8 cellular contexts compared by ENCODE assay signal in the genomic region with DNA sequence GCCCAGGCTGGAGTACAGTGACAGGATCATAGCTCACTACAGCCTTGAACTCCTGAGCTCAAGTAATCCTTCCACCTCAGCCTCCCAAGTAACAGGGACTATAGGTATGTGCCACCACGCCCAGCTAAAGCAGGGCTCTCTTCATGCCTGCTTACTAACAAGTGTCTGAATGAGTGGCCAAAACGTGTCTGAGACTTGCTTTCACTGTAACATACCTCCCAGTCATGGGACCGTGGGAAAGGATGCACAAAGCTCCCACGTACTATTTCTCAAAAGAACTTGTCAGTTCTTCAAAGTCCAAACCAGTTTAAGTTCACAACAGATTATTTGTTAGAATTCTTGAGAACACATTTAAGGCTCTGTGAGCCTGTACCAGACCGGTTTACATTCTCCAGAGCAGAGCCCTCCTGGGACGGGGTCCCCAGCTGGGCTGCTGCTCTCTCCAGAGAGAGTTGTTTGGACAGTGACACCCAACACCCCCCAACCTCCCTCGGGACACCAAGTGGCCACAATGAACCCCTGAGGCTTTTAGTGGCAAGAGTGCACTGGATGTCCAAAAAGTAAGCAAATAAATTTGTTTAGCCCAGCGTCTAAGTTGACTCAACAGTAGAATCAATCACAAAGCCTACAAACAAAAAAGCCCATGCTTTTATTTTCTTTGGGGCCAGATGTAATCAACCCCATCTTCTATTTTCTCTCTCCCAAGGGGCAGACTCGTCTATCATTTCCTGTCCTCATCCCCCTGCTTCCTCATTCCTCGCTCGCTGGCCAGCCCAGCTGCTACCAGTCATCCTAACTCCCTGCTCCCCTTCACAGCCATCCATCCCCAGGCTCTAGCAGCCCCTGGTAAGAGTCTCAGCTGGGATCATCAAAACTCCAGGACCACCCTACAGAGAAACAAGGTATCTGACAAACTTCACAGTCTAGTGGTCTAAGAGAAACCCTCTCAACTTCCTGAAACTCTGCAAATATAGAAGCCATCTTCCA. TPM values are rescaled to one million over a fixed set of nuclear protein-coding genes. Genes with fewer than 3 reads are reported as not detected.
DNase-seq lines count a peak whose midpoint lies in the region; ATAC-seq and TF ChIP-seq lines count a peak whose summit lies in the region.

No MANE protein-coding gene starts in this region.

- H3K36me3 Mint-ChIP-seq in T-helper 2 cell treated with Interferon-gamma antibody and Interleukin-4, amounts not matched to agents 5 μg/mL and 100 μg/mL, for 36 hours (ENCODE audit: low read depth): peaks cover 11% of the 10 kb centered on the region

- no peaks in the 10 kb centered on the region for H3K27me3 Mint-ChIP-seq in T-helper 2 cell treated with Interferon-gamma antibody and Interleukin-4, amounts not matched to agents 5 μg/mL and 100 μg/mL, for 36 hours (ENCODE audit: low read depth)

- H3K27ac ChIP-seq in SJSA1 (0 out of 2 replicates have a peak overlapping the region, but pooled peaks have one; percentile 15), smooth muscle cell (ENCODE audit: low read depth) (peak overlapping the region; percentile 19)

- no peaks in the 10 kb centered on the region for H3K9me3 Mint-ChIP-seq in T-helper 2 cell treated with Interferon-gamma antibody and Interleukin-4, amounts not matched to agents 5 μg/mL and 100 μg/mL, for 36 hours

- no peaks in the 10 kb centered on the region for H3K9me3 ChIP-seq in SJSA1 (replicated peaks)
- H3K9me3 ChIP-seq in smooth muscle cell (replicated peaks; ENCODE audit: low read depth): no peaks in the 10 kb centered on the region

- peak overlapping the region; percentile 27 for H3K4me3 Mint-ChIP-seq in T-helper 2 cell treated with Interferon-gamma antibody and Interleukin-4, amounts not matched to agents 5 μg/mL and 100 μg/mL, for 36 hours

- H3K4me1 Mint-ChIP-seq in T-helper 2 cell treated with Interferon-gamma antibody and Interleukin-4, amounts not matched to agents 5 μg/mL and 100 μg/mL, for 36 hours (ENCODE audit: low read depth): peaks cover 53% of the 10 kb centered on the region

- H3K4me3 ChIP-seq in SJSA1 (no peak overlapping the region), smooth muscle cell (no peak overlapping the region)

- H3K27ac Mint-ChIP-seq in T-helper 2 cell treated with Interferon-gamma antibody and Interleukin-4, amounts not matched to agents 5 μg/mL and 100 μg/mL, for 36 hours: no peak overlapping the region

- H3K79me2 ChIP-seq in smooth muscle cell (ENCODE audit: low read depth): peaks cover 12% of the 10 kb centered on the region

- H3K4me2 ChIP-seq in smooth muscle cell: no peak overlapping the region

- TF ChIP-seq CTCF in smooth muscle cell (IDR thresholded peaks at IDR 0.05; ENCODE audit: borderline replicate concordance, insufficient read depth, poor library complexity, severe bottlenecking): no peak

- no peak for DNase-seq in T-helper 2 cell treated with Interferon-gamma antibody and Interleukin-4, amounts not matched to agents 5 μg/mL and 100 μg/mL, for 36 hours (ENCODE audit: low spot score)
- DNase-seq in T-helper 2 cell (no peak), SJSA1 (ENCODE audit: low read depth in 1 of 2, low spot score in 2 of 2) (peak in 1 of 2 experiments; percentile 19), smooth muscle cell (lab: John Stamatoyannopoulos, UW; ENCODE audit: unreplicated experiment) (no peak), glomerular visceral epithelial cell (ENCODE audit: extremely low spot score) (no peak), GM19238 (ENCODE audit: insufficient read length, low spot score) (no peak), COLO829 (ENCODE audit: low spot score) (no peak)

- no peaks in the 10 kb centered on the region for H4K20me1 ChIP-seq in smooth muscle cell (ENCODE audit: low read depth)

- H3K4me1 ChIP-seq in SJSA1 (replicated peaks) (peaks cover 19% of the 10 kb centered on the region), smooth muscle cell (ENCODE audit: low read depth) (no peaks in the 10 kb centered on the region)

- H3K36me3 ChIP-seq in SJSA1: no peaks in the 10 kb centered on the region
- H3K36me3 ChIP-seq in smooth muscle cell (ENCODE audit: low read depth): no peaks in the 10 kb centered on the region

- H3K9ac ChIP-seq in smooth muscle cell (ENCODE audit: low read depth): no peak overlapping the region

- H3K27me3 ChIP-seq in SJSA1 (replicated peaks) (no peaks in the 10 kb centered on the region), smooth muscle cell (ENCODE audit: low read depth) (no peaks in the 10 kb centered on the region)

- WGBS in smooth muscle cell (ENCODE audit: low lambda C conversion rate): 49% methylated on average over 11 of the region's 11 CpGs

- peak; percentile 49 for ATAC-seq in HG02870 (IDR thresholded peaks at IDR 0.05; ENCODE audit: unreplicated experiment)

- H3F3A ChIP-seq in smooth muscle cell (ENCODE audit: low read depth): no peaks in the 10 kb centered on the region

- no peak overlapping the region for H2AFZ ChIP-seq in smooth muscle cell (ENCODE audit: low read depth)

RNA-seq across cellular contexts. Expression of a gene that starts 23.9 kb away (rescaled TPM):
- 18.0 and 20.4 TPM in 2 replicates for total RNA-seq in SJSA1 (2014; rRNA removed; shearing (Covaris generic))
- total RNA-seq in smooth muscle cell: 69.7 and 76.8 TPM in 2 replicates
- polyA plus RNA-seq in smooth muscle cell: 68.0 and 77.3 TPM in 2 replicates
